In genomic region chr1:203777596-203777995, GRCh38 we compare ENCODE assay signal across 24 cellular contexts. TPM values are rescaled to one million over a fixed set of nuclear protein-coding genes. Genes with fewer than 3 reads are reported as not detected.
A peak's percentile ranks its signal among the peaks of the same experiment; 100 is the strongest.
DNase-seq lines count a peak whose midpoint lies in the region; ATAC-seq, FAIRE-seq and TF ChIP-seq lines count a peak whose summit lies in the region.
"Had no signal": no experiment of that assay in that cellular context is flagged by ENCODE, and none has a peak within 500 bp of the region (broad histone marks: within the 10 kb centered on the region; RNA-seq: fewer than 3 reads in every experiment).

No MANE protein-coding gene starts in this region.

- H3K36me3 ChIP-seq in bronchial epithelial cell (ENCODE audit: control insufficient read depth, insufficient read depth, low read length) = no peaks in the 10 kb centered on the region
- H3K36me3 ChIP-seq: SJCRH30 had no signal

- H3K27me3 ChIP-seq in bronchial epithelial cell (ENCODE audit: control insufficient read depth, insufficient read depth, low read length) = no peaks in the 10 kb centered on the region

- H3K9me3 Mint-ChIP-seq in activated naive CD8-positive, alpha-beta T cell (ENCODE audit: low read depth) = no peaks in the 10 kb centered on the region
- no peaks in the 10 kb centered on the region for H3K9me3 Mint-ChIP-seq in activated naive CD8-positive, alpha-beta T cell treated with anti-CD3 and anti-CD28 coated beads for 36 hours

- peaks cover 14% of the 10 kb centered on the region for H3K4me1 Mint-ChIP-seq in activated naive CD8-positive, alpha-beta T cell (ENCODE audit: low read depth)
- H3K4me1 Mint-ChIP-seq in activated naive CD8-positive, alpha-beta T cell treated with anti-CD3 and anti-CD28 coated beads for 36 hours = peaks cover 20% of the 10 kb centered on the region

- no peak overlapping the region for H3K4me3 ChIP-seq in bronchial epithelial cell (ENCODE audit: low read depth, low read length)
- H3K4me3 ChIP-seq: SJCRH30 had no signal

- H3K27ac Mint-ChIP-seq in activated naive CD8-positive, alpha-beta T cell = peak overlapping the region; percentile 54
- no peak overlapping the region for H3K27ac Mint-ChIP-seq in activated naive CD8-positive, alpha-beta T cell treated with anti-CD3 and anti-CD28 coated beads for 36 hours

- no peak overlapping the region for H3K4me3 Mint-ChIP-seq in activated naive CD8-positive, alpha-beta T cell
- H3K4me3 Mint-ChIP-seq in activated naive CD8-positive, alpha-beta T cell treated with anti-CD3 and anti-CD28 coated beads for 36 hours = no peak overlapping the region

- H3K27me3 Mint-ChIP-seq in activated naive CD8-positive, alpha-beta T cell = no peaks in the 10 kb centered on the region
- no peaks in the 10 kb centered on the region for H3K27me3 Mint-ChIP-seq in activated naive CD8-positive, alpha-beta T cell treated with anti-CD3 and anti-CD28 coated beads for 36 hours

- no peak for FAIRE-seq in bronchial epithelial cell (lab: Jason Lieb, UNC)
- no peak for FAIRE-seq in urothelium cell line (lab: Jason Lieb, UNC)
- FAIRE-seq: A204.1, D721Med, GM18507, H1, RCC 7860 had no signal

- no peak for TF ChIP-seq CTCF in bronchial epithelial cell (IDR thresholded peaks at IDR 0.05; ENCODE audit: insufficient read depth, low read length, severe bottlenecking)

- H3K36me3 Mint-ChIP-seq in activated naive CD8-positive, alpha-beta T cell = no peaks in the 10 kb centered on the region
- H3K36me3 Mint-ChIP-seq in activated naive CD8-positive, alpha-beta T cell treated with anti-CD3 and anti-CD28 coated beads for 36 hours = peaks cover 25% of the 10 kb centered on the region

- no peak for DNase-seq in activated naive CD8-positive, alpha-beta T cell treated with anti-CD3 and anti-CD28 coated beads for 36 hours
- DNase-seq in bronchial epithelial cell (ENCODE audit: low read depth) (peak; percentile 21), mesenteric fat pad (ENCODE audit: low spot score) (peak; percentile 5), HK-2 (ENCODE audit: unreplicated experiment) (no peak), urothelium cell line (ENCODE audit: low spot score) (no peak)
- DNase-seq: DMS53, GDM1, Karpas-422, MV-4-11, NCI-H1105 treated with DMSO at 0.1 percent for 48 hours, NCI-H2029 treated with DMSO at 0.1 percent for 48 hours, NCI-H2171, NCI-H446, NCI-H526 treated with DMSO at 0.1 percent for 48 hours, OCI-M1, SJCRH30 had no signal

- ATAC-seq in GM19467 (IDR thresholded peaks at IDR 0.05; ENCODE audit: unreplicated experiment) = no peak

RNA-seq across cellular contexts. Expression of gene LAX1, which starts 12.6 kb away (rescaled TPM):
- total RNA-seq in activated naive CD8-positive, alpha-beta T cell treated with anti-CD3 and anti-CD28 coated beads for 36 hours = 10 to 100 TPM; 28.9 to 30.1 TPM
- total RNA-seq in bronchial epithelial cell (under 0.01 TPM in 1 of 2 replicates, not detected in the other), mesenteric fat pad (1.3 TPM)
- total RNA-seq: M059J, SJCRH30 had no signal

RNA-seq across cellular contexts. Expression of gene ZBED6, which starts 17.8 kb away (rescaled TPM):
- total RNA-seq in activated naive CD8-positive, alpha-beta T cell treated with anti-CD3 and anti-CD28 coated beads for 36 hours = 10 to 100 TPM; 11.5 to 12.5 TPM
- total RNA-seq in bronchial epithelial cell = 3.6 and 4.5 TPM in 2 replicates
- total RNA-seq in mesenteric fat pad = 44.8 TPM

RNA-seq across cellular contexts. Expression of gene ZC3H11A, which starts 17.8 kb away (rescaled TPM):
- 10 to 100 TPM; 93.3 to 96.0 TPM for total RNA-seq in activated naive CD8-positive, alpha-beta T cell treated with anti-CD3 and anti-CD28 coated beads for 36 hours
- 58.2 and 78.0 TPM in 2 replicates for total RNA-seq in bronchial epithelial cell
- total RNA-seq in mesenteric fat pad = 59.3 TPM

Comparison
In these comparisons a context has a peak if more than half of its experiments do, and no peak if none do; other contexts are left out.
1. DNase-seq: peak in bronchial epithelial cell (single experiment) and mesenteric fat pad (single experiment); none in activated naive CD8-positive, alpha-beta T cell treated with anti-CD3 and anti-CD28 coated beads for 36 hours (single experiment), HK-2 (single experiment) and urothelium cell line (single experiment).
2. RNA of gene LAX1, which starts 12.6 kb away (total RNA-seq): 28.9 to 30.1 TPM in activated naive CD8-positive, alpha-beta T cell treated with anti-CD3 and anti-CD28 coated beads for 36 hours; 1.3 TPM in mesenteric fat pad (single experiment) and under 0.01 TPM in bronchial epithelial cell; every median in the first group is over 10 times any median in the second.